ENCODE assay signal across 18 cellular contexts in genomic region chr21:44063151-44063912, GRCh38. TPM values are rescaled to one million over a fixed set of nuclear protein-coding genes. Genes with fewer than 3 reads are reported as not detected.
DNase-seq lines count a peak whose midpoint lies in the region; ATAC-seq and TF ChIP-seq lines count a peak whose summit lies in the region.
"Had no signal": no experiment of that assay in that cellular context is flagged by ENCODE, and none has a peak within 500 bp of the region (broad histone marks: within the 10 kb centered on the region; RNA-seq: fewer than 3 reads in every experiment).

No MANE protein-coding gene starts in this region.

- intact Hi-C loops in uterus (cut with DNase I; ENCODE audit: low total_unique reads) = no loop called here

- no peaks in the 10 kb centered on the region for H3K4me1 ChIP-seq in uterus
- H3K4me1 ChIP-seq: right atrium auricular region had no signal

- H3K9me3 ChIP-seq in uterus = no peaks in the 10 kb centered on the region
- H3K9me3 ChIP-seq: Peyer's patch, right atrium auricular region, testis had no signal

- no peak overlapping the region for H3K4me3 Mint-ChIP-seq in activated naive CD4-positive, alpha-beta T cell treated with anti-CD3 and anti-CD28 coated beads, Interleukin-2, amount 50 U/mL, for 24 hours
- H3K4me3 Mint-ChIP-seq in activated CD8-positive, alpha-beta T cell treated with anti-CD3 and anti-CD28 coated beads, Interleukin-2, amount 10 ng/mL, durations not matched to agents 7 days and 5 days = no peak overlapping the region
- peak overlapping the region in 1 of 5 donors; percentile 34 for H3K4me3 Mint-ChIP-seq in immature natural killer cell
- H3K4me3 Mint-ChIP-seq: activated B cell treated with CpG ODN at 0.5 μM for 24 hours; activated T-cell treated with anti-CD3 and anti-CD28 coated beads, Interleukin-2, amount 50 U/mL, for 4 hours; dendritic cell treated with granulocyte-macrophage colony-stimulating factor and Interleukin-4, amounts not matched to agents 40 ng/mL and 50 ng/mL, for 4 days had no signal

- peak overlapping the region; percentile 53 for H3K27ac Mint-ChIP-seq in activated naive CD4-positive, alpha-beta T cell treated with anti-CD3 and anti-CD28 coated beads, Interleukin-2, amount 50 U/mL, for 24 hours
- H3K27ac Mint-ChIP-seq in activated CD8-positive, alpha-beta T cell treated with anti-CD3 and anti-CD28 coated beads, Interleukin-2, amount 10 ng/mL, durations not matched to agents 7 days and 5 days = peak overlapping the region; percentile 78
- peak overlapping the region; percentile 96 to 100 (median 100) for H3K27ac Mint-ChIP-seq in immature natural killer cell
- H3K27ac Mint-ChIP-seq: dendritic cell treated with granulocyte-macrophage colony-stimulating factor and Interleukin-4, amounts not matched to agents 40 ng/mL and 50 ng/mL, for 4 days had no signal

- no peaks in the 10 kb centered on the region for H3K9me3 Mint-ChIP-seq in activated naive CD4-positive, alpha-beta T cell treated with anti-CD3 and anti-CD28 coated beads, Interleukin-2, amount 50 U/mL, for 24 hours
- H3K9me3 Mint-ChIP-seq in activated CD8-positive, alpha-beta T cell treated with anti-CD3 and anti-CD28 coated beads, Interleukin-2, amount 10 ng/mL, durations not matched to agents 7 days and 5 days (ENCODE audit: insufficient read depth) = no peaks in the 10 kb centered on the region
- H3K9me3 Mint-ChIP-seq in immature natural killer cell = no peaks in the 10 kb centered on the region
- H3K9me3 Mint-ChIP-seq: activated B cell treated with CpG ODN at 0.5 μM for 24 hours; activated T-cell treated with anti-CD3 and anti-CD28 coated beads, Interleukin-2, amount 50 U/mL, for 4 hours; dendritic cell treated with granulocyte-macrophage colony-stimulating factor and Interleukin-4, amounts not matched to agents 40 ng/mL and 50 ng/mL, for 4 days had no signal

- H3K4me3 ChIP-seq in uterus = no peak overlapping the region
- H3K4me3 ChIP-seq: Peyer's patch, right atrium auricular region, testis had no signal

- peaks cover 10% of the 10 kb centered on the region for H3K36me3 Mint-ChIP-seq in activated naive CD4-positive, alpha-beta T cell treated with anti-CD3 and anti-CD28 coated beads, Interleukin-2, amount 50 U/mL, for 24 hours
- H3K36me3 Mint-ChIP-seq in activated CD8-positive, alpha-beta T cell treated with anti-CD3 and anti-CD28 coated beads, Interleukin-2, amount 10 ng/mL, durations not matched to agents 7 days and 5 days (ENCODE audit: low read depth) = peaks cover 58% of the 10 kb centered on the region
- H3K36me3 Mint-ChIP-seq in immature natural killer cell = peaks cover 35 to 50% (median 49%) of the 10 kb centered on the region in 3 donors

- H3K27me3 Mint-ChIP-seq in activated naive CD4-positive, alpha-beta T cell treated with anti-CD3 and anti-CD28 coated beads, Interleukin-2, amount 50 U/mL, for 24 hours = no peaks in the 10 kb centered on the region
- H3K27me3 Mint-ChIP-seq in activated CD8-positive, alpha-beta T cell treated with anti-CD3 and anti-CD28 coated beads, Interleukin-2, amount 10 ng/mL, durations not matched to agents 7 days and 5 days (ENCODE audit: low read depth) = no peaks in the 10 kb centered on the region
- H3K27me3 Mint-ChIP-seq in immature natural killer cell (ENCODE audit: low read depth in 3 of 3) = peaks cover 16 to 31% (median 22%) of the 10 kb centered on the region in 3 donors
- H3K27me3 Mint-ChIP-seq: activated B cell treated with CpG ODN at 0.5 μM for 24 hours; dendritic cell treated with granulocyte-macrophage colony-stimulating factor and Interleukin-4, amounts not matched to agents 40 ng/mL and 50 ng/mL, for 4 days had no signal

- peaks cover 52% of the 10 kb centered on the region for H3K4me1 Mint-ChIP-seq in activated naive CD4-positive, alpha-beta T cell treated with anti-CD3 and anti-CD28 coated beads, Interleukin-2, amount 50 U/mL, for 24 hours
- peaks cover 47% of the 10 kb centered on the region for H3K4me1 Mint-ChIP-seq in activated CD8-positive, alpha-beta T cell treated with anti-CD3 and anti-CD28 coated beads, Interleukin-2, amount 10 ng/mL, durations not matched to agents 7 days and 5 days (ENCODE audit: low read depth)
- peaks cover 55 to 65% of the 10 kb centered on the region in 2 donors for H3K4me1 Mint-ChIP-seq in immature natural killer cell

- no peak for TF ChIP-seq CTCF in uterus (IDR thresholded peaks at IDR 0.05)

- no peak for ATAC-seq in activated CD8-positive, alpha-beta T cell treated with anti-CD3 and anti-CD28 coated beads, Interleukin-2, amount 10 ng/mL, durations not matched to agents 7 days and 5 days
- ATAC-seq in HG02938 (IDR thresholded peaks at IDR 0.05; ENCODE audit: unreplicated experiment) = no peak
- ATAC-seq: activated T-cell treated with anti-CD3 and anti-CD28 coated beads, Interleukin-2, amount 50 U/mL, for 4 hours; esophagus mucosa had no signal

- CTCF ChIA-PET in activated CD8-positive, alpha-beta T cell treated with anti-CD3 and anti-CD28 coated beads, Interleukin-2, amount 10 ng/mL, durations not matched to agents 7 days and 5 days (lab: Charles Lee) = interaction anchor here (0.6 to 1.8 kb wide), 6 partner anchors 11 to 50 kb away, joined by 3 to 6 read pairs (median 3); no protein-coding TSS in a partner anchor

- no peak overlapping the region for H3K27ac ChIP-seq in uterus
- H3K27ac ChIP-seq: Peyer's patch, right atrium auricular region, testis had no signal

- no peaks in the 10 kb centered on the region for H3K27me3 ChIP-seq in uterus
- H3K27me3 ChIP-seq: Peyer's patch, right atrium auricular region, testis had no signal

- TF ChIP-seq POLR2A in uterus (IDR thresholded peaks at IDR 0.05) = no peak

- POLR2A ChIA-PET in activated CD8-positive, alpha-beta T cell treated with anti-CD3 and anti-CD28 coated beads, Interleukin-2, amount 10 ng/mL, durations not matched to agents 7 days and 5 days (lab: Charles Lee) = interaction anchor here (0.5 to 1.1 kb wide), 3 partner anchors 8 to 22 kb away, joined by 4 to 5 read pairs (median 4); no protein-coding TSS in a partner anchor

- H3K36me3 ChIP-seq in uterus = no peaks in the 10 kb centered on the region

- DNase-seq in activated naive CD4-positive, alpha-beta T cell (lab: John Stamatoyannopoulos, UW) = no peak
- DNase-seq in activated CD8-positive, alpha-beta T cell treated with anti-CD3 and anti-CD28 coated beads, Interleukin-2, amount 10 ng/mL, durations not matched to agents 7 days and 5 days = no peak
- DNase-seq in immature natural killer cell = no peak
- no peak for DNase-seq in AG08395 (ENCODE audit: low spot score)
- no peak for DNase-seq in DMS153 treated with DMSO at 0.1 percent for 48 hours (lab: John Stamatoyannopoulos, UW; ENCODE audit: unreplicated experiment)
- DNase-seq in uterus = no peak
- DNase-seq: activated B cell treated with CpG ODN at 0.5 μM for 24 hours; activated T-cell treated with anti-CD3 and anti-CD28 coated beads, Interleukin-2, amount 50 U/mL, for 4 hours; islet precursor cell; KG1; NCI-H748 treated with DMSO at 0.1 percent for 48 hours; Peyer's patch; testis had no signal

RNA-seq across cellular contexts. Expression of gene PWP2, which starts 43.9 kb away (rescaled TPM):
- 1 to 10 TPM; 2.9 to 8.0 TPM for total RNA-seq in activated CD8-positive, alpha-beta T cell treated with anti-CD3 and anti-CD28 coated beads, Interleukin-2, amount 10 ng/mL, durations not matched to agents 7 days and 5 days
- 10 to 100 TPM in 1 of 3 donors, 1 to 10 TPM in 1, under 1 TPM in 1; 0.63 to 23.8 (median 7.4) TPM for polyA plus RNA-seq in immature natural killer cell
- total RNA-seq in uterus = 1 to 10 TPM in 3 of 4 donors, not detected in 1; 5.2 to 9.1 (median 6.5) TPM

RNA-seq across cellular contexts. Expression of gene TRAPPC10, which starts 51.2 kb away (rescaled TPM):
- 10 to 100 TPM; 72.2 to 82.7 TPM for total RNA-seq in activated CD8-positive, alpha-beta T cell treated with anti-CD3 and anti-CD28 coated beads, Interleukin-2, amount 10 ng/mL, durations not matched to agents 7 days and 5 days
- polyA plus RNA-seq in immature natural killer cell = 10 to 100 TPM; 42.0 to 74.7 (median 43.2) TPM
- total RNA-seq in uterus = 10 to 100 TPM in 3 of 4 donors, 1 to 10 TPM in 1; 3.8 to 45.2 (median 22.9) TPM
